17 cellular contexts compared by ENCODE assay signal in genomic region chr15:52002351-52002750, GRCh38.
"Had no signal": no experiment of that assay in that cellular context is flagged by ENCODE, and none has a peak within 500 bp of the region (broad histone marks: within the 10 kb centered on the region; RNA-seq: fewer than 3 reads in every experiment).

No MANE protein-coding gene starts in this region.

- H3K4me1 ChIP-seq: neural progenitor cell, pancreas, tibial artery, uterus had no signal

- H3K4me3 ChIP-seq: coronary artery, neural progenitor cell, pancreas, tibial artery, upper lobe of left lung, uterus had no signal

- H2AFZ ChIP-seq: neural progenitor cell had no signal

- H3K9me3 ChIP-seq: pancreas, tibial artery, upper lobe of left lung, uterus had no signal

- H3K27me3 ChIP-seq: neural progenitor cell, pancreas, tibial artery, upper lobe of left lung, uterus had no signal

- H3K9ac ChIP-seq: neural progenitor cell had no signal

- H3K36me3 ChIP-seq: neural progenitor cell, pancreas, tibial artery, upper lobe of left lung, uterus had no signal

- FAIRE-seq: endometrium, frontal cortex, pancreas, small intestine had no signal

- H3K4me2 ChIP-seq: neural progenitor cell had no signal

- ATAC-seq: left lobe of liver; naive thymus-derived CD8-positive, alpha-beta T cell; pancreas had no signal

- DNase-seq: effector memory CD4-positive, alpha-beta T cell; islet precursor cell; mammary epithelial cell; naive thymus-derived CD8-positive, alpha-beta T cell; nucleus accumbens; pancreas; right cardiac atrium; small intestine; stimulated activated CD4-positive, alpha-beta T cell treated with anti-CD3 and anti-CD28 coated beads, Interleukin-12 subunit alpha, Interleukin-12 subunit beta, amount 100 ng/mL, for 4 hours; tibial artery; upper lobe of left lung; uterus had no signal

- H3K27ac ChIP-seq: coronary artery, neural progenitor cell, pancreas, tibial artery, upper lobe of left lung, uterus had no signal
